ENCODE assay signal across 8 cellular contexts in genomic region chr6:34392497-34393190, GRCh38.
DNase-seq lines count a peak whose midpoint lies in the region; ATAC-seq and TF ChIP-seq lines count a peak whose summit lies in the region.

NUDT3 (minus strand) TSS chr6:34392669; CDS start chr6:34392362, 307 bp downstream.

- peak; percentile 64 for TF ChIP-seq POLR2A in erythroblast (IDR thresholded peaks at IDR 0.05; ENCODE audit: low read length)

- H3K9ac ChIP-seq in mucosa of stomach (ENCODE audit: low read length), result peak within 1 kb of the TSS; percentile 81

- no peaks in the 10 kb centered on the region for H3K4me1 ChIP-seq in mucosa of stomach (ENCODE audit: control insufficient read depth, insufficient read depth, low read length)

- peak within 1 kb of the TSS; percentile 38 for H3K4me3 ChIP-seq in mucosa of stomach (ENCODE audit: low read length)

- no peaks in the 10 kb centered on the region for H3K9me3 ChIP-seq in mucosa of stomach (ENCODE audit: control insufficient read depth, low read length)

- peak; percentile 50; the same call in 1 of the 2 replicates for TF ChIP-seq EP300 in Ishikawa (IDR thresholded peaks at IDR 0.05; ENCODE audit: borderline replicate concordance)

- ATAC-seq in GM21576 (IDR thresholded peaks at IDR 0.05; ENCODE audit: unreplicated experiment), result peak; percentile 77

- H3K27me3 ChIP-seq in mucosa of stomach (ENCODE audit: control insufficient read depth, insufficient read depth, low read length), result no peaks in the 10 kb centered on the region

- peak; percentile 72 for TF ChIP-seq RAD21 in Ishikawa (IDR thresholded peaks at IDR 0.05; ENCODE audit: low read depth)

- peak; percentile 90 for DNase-seq in DMS153 treated with DMSO at 0.1 percent for 48 hours (lab: John Stamatoyannopoulos, UW; ENCODE audit: unreplicated experiment)
- peak; percentile 70 for DNase-seq in OCI-M2 (lab: John Stamatoyannopoulos, UW; ENCODE audit: unreplicated experiment)
- DNase-seq in activated T-cell treated with anti-CD3 and anti-CD28 coated beads for 48 hours (ENCODE audit: low read depth), result peak; percentile 93
- peak; percentile 97 to 98 for DNase-seq in erythroblast (lab: John Stamatoyannopoulos, UW)
- peak; percentile 88 to 91 for DNase-seq in stimulated activated CD8-positive, alpha-beta memory T cell treated with anti-CD3 and anti-CD28 coated beads, Interleukin-7, amount 100 ng/mL, for 1 hour (ENCODE audit: low read depth in 2 of 2)

- no peaks in the 10 kb centered on the region for H3K36me3 ChIP-seq in mucosa of stomach (ENCODE audit: control insufficient read depth, insufficient read depth, low read length)

TF ChIP-seq in Ishikawa, 13 proteins besides CTCF, POLR2A, EP300 and RAD21:
- TF ChIP-seq TAF1 (IDR thresholded peaks at IDR 0.05; ENCODE audit: low read depth) (peak; percentile 74), TCF12 (IDR thresholded peaks at IDR 0.05; ENCODE audit: low read depth) (peak; percentile 53; the same call in 1 of the 2 replicates), FOXM1 (IDR thresholded peaks at IDR 0.05; ENCODE audit: borderline replicate concordance, low read depth) (no peak), CREB1 (IDR thresholded peaks at IDR 0.05; ENCODE audit: low read depth) (no peak), NFIC (IDR thresholded peaks at IDR 0.05) (no peak), EGR1 (IDR thresholded peaks at IDR 0.05) (peak; percentile 89), CEBPB (IDR thresholded peaks at IDR 0.05) (no peak), TEAD4 (IDR thresholded peaks at IDR 0.05) (no peak; the same call in 1 of the 2 replicates), MAX (IDR thresholded peaks at IDR 0.05) (peak; percentile 51), ZBTB7A (IDR thresholded peaks at IDR 0.05; ENCODE audit: low read depth) (no peak), YY1 (IDR thresholded peaks at IDR 0.05; ENCODE audit: low read depth) (peak; percentile 93)
- TF ChIP-seq, protein P1, sequence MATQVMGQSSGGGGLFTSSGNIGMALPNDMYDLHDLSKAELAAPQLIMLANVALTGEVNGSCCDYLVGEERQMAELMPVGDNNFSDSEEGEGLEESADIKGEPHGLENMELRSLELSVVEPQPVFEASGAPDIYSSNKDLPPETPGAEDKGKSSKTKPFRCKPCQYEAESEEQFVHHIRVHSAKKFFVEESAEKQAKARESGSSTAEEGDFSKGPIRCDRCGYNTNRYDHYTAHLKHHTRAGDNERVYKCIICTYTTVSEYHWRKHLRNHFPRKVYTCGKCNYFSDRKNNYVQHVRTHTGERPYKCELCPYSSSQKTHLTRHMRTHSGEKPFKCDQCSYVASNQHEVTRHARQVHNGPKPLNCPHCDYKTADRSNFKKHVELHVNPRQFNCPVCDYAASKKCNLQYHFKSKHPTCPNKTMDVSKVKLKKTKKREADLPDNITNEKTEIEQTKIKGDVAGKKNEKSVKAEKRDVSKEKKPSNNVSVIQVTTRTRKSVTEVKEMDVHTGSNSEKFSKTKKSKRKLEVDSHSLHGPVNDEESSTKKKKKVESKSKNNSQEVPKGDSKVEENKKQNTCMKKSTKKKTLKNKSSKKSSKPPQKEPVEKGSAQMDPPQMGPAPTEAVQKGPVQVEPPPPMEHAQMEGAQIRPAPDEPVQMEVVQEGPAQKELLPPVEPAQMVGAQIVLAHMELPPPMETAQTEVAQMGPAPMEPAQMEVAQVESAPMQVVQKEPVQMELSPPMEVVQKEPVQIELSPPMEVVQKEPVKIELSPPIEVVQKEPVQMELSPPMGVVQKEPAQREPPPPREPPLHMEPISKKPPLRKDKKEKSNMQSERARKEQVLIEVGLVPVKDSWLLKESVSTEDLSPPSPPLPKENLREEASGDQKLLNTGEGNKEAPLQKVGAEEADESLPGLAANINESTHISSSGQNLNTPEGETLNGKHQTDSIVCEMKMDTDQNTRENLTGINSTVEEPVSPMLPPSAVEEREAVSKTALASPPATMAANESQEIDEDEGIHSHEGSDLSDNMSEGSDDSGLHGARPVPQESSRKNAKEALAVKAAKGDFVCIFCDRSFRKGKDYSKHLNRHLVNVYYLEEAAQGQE (IDR thresholded peaks at IDR 0.05; ENCODE audit: low read depth), result no peak
- TF ChIP-seq, protein P2, sequence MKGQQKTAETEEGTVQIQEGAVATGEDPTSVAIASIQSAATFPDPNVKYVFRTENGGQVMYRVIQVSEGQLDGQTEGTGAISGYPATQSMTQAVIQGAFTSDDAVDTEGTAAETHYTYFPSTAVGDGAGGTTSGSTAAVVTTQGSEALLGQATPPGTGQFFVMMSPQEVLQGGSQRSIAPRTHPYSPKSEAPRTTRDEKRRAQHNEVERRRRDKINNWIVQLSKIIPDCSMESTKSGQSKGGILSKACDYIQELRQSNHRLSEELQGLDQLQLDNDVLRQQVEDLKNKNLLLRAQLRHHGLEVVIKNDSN (IDR thresholded peaks at IDR 0.05), result no peak

Comparison
In these comparisons a context has a peak if more than half of its experiments do, and no peak if none do; other contexts are left out.
1. Peak in every context shown above with its lines: DNase-seq, ATAC-seq and H3K4me3 ChIP-seq.